9 cellular contexts compared by ENCODE assay signal in genomic region chr7:157431951-157432540, GRCh38.
DNase-seq lines count a peak whose midpoint lies in the region; ATAC-seq, FAIRE-seq and TF ChIP-seq lines count a peak whose summit lies in the region.
"Had no signal": no experiment of that assay in that cellular context is flagged by ENCODE, and none has a peak within 500 bp of the region (broad histone marks: within the 10 kb centered on the region; RNA-seq: fewer than 3 reads in every experiment).

No MANE protein-coding gene starts in this region.

- dilution Hi-C loops in keratinocyte (cut with MboI; ENCODE audit: extremely low pct_ligation_motif_present, low sequenced_read_pairs), result no loop called here

- CTCF ChIA-PET in activated B cell treated with CpG ODN at 0.5 μM for 24 hours (lab: Charles Lee), result interaction anchor here (0.7 kb wide), 1 partner anchor 19 kb away, joined by 3 read pairs; no protein-coding TSS in a partner anchor

- H4K20me1 ChIP-seq in keratinocyte (ENCODE audit: control insufficient read depth, extremely low read depth, insufficient read depth, low read length) (no peaks in the 10 kb centered on the region), smooth muscle cell (ENCODE audit: low read depth) (no peaks in the 10 kb centered on the region)

- H3K9me3 ChIP-seq in keratinocyte (ENCODE audit: control insufficient read depth, low read depth, low read length), result no peaks in the 10 kb centered on the region
- H3K9me3 ChIP-seq in smooth muscle cell (replicated peaks; ENCODE audit: low read depth), result no peaks in the 10 kb centered on the region

- no peak for ATAC-seq in activated T-cell treated with anti-CD3 and anti-CD28 coated beads, Interleukin-2, amount 50 U/mL, for 72 hours (replicated peaks in 1 of 2)
- ATAC-seq in activated B cell treated with CpG ODN at 0.5 μM for 24 hours (ENCODE audit: low read depth) (no peak), esophagus mucosa (no peak), GM21786 (IDR thresholded peaks at IDR 0.05; ENCODE audit: unreplicated experiment) (no peak)

- no peaks in the 10 kb centered on the region for H3K79me2 ChIP-seq in keratinocyte (ENCODE audit: control insufficient read depth, insufficient read depth, low read length)
- no peaks in the 10 kb centered on the region for H3K79me2 ChIP-seq in smooth muscle cell (ENCODE audit: low read depth)

- FAIRE-seq in keratinocyte (lab: Jason Lieb, UNC), result no peak

- H3F3A ChIP-seq in smooth muscle cell (ENCODE audit: low read depth), result no peaks in the 10 kb centered on the region

- H3K27me3 ChIP-seq in keratinocyte (ENCODE audit: control insufficient read depth, extremely low read depth, insufficient read depth, low read length), result no peaks in the 10 kb centered on the region
- H3K27me3 ChIP-seq in smooth muscle cell (ENCODE audit: low read depth), result no peaks in the 10 kb centered on the region

- no peaks in the 10 kb centered on the region for H3K9me1 ChIP-seq in keratinocyte (ENCODE audit: control insufficient read depth, extremely low read depth, insufficient read depth, low read length)

- H3K4me1 ChIP-seq in keratinocyte (ENCODE audit: control insufficient read depth, extremely low read depth, insufficient read depth, low read length) (peaks cover 6% of the 10 kb centered on the region), smooth muscle cell (ENCODE audit: low read depth) (no peaks in the 10 kb centered on the region)

- TF ChIP-seq CTCF in activated B cell treated with CpG ODN at 0.5 μM for 24 hours (IDR thresholded peaks at IDR 0.05) (no peak), keratinocyte (optimal IDR thresholded peaks at IDR 0.05 in 1 of 3, IDR thresholded peaks at IDR 0.05 in 1 of 3, conservative IDR thresholded peaks at IDR 0.05 in 1 of 3; ENCODE audit: extremely low read depth in 1 of 3, insufficient read depth in 2 of 3, low read length in 3 of 3) (no peak), smooth muscle cell (IDR thresholded peaks at IDR 0.05; ENCODE audit: borderline replicate concordance, insufficient read depth, poor library complexity, severe bottlenecking) (no peak)

- no peak overlapping the region for H3K27ac Mint-ChIP-seq in activated T-cell treated with anti-CD3 and anti-CD28 coated beads, Interleukin-2, amount 50 U/mL, for 72 hours
- H3K27ac Mint-ChIP-seq in activated B cell treated with CpG ODN at 0.5 μM for 24 hours, result no peak overlapping the region

- no peak overlapping the region for H3K27ac ChIP-seq in keratinocyte (ENCODE audit: control insufficient read depth, insufficient read depth, low read length)
- no peak overlapping the region for H3K27ac ChIP-seq in smooth muscle cell (ENCODE audit: low read depth)

- no peak for DNase-seq in activated T-cell treated with anti-CD3 and anti-CD28 coated beads, Interleukin-2, amount 50 U/mL, for 72 hours
- DNase-seq in activated T-cell treated with anti-CD3 and anti-CD28 coated beads for 4 hours (no peak), activated B cell treated with CpG ODN at 0.5 μM for 24 hours (no peak), keratinocyte (ENCODE audit: low read depth, low spot score) (no peak), smooth muscle cell (lab: John Stamatoyannopoulos, UW; ENCODE audit: unreplicated experiment) (no peak), hippocampal formation (lab: John Stamatoyannopoulos, UW) (no peak)
- DNase-seq: cerebellar nuclear complex had no signal

- H3K9ac ChIP-seq in keratinocyte (ENCODE audit: control insufficient read depth, extremely low read depth, insufficient read depth, low read length), result no peak overlapping the region
- H3K9ac ChIP-seq in smooth muscle cell (ENCODE audit: low read depth), result no peak overlapping the region

- WGBS in smooth muscle cell (ENCODE audit: low lambda C conversion rate), result 85% methylated on average over 22 of the region's 22 CpGs

- H3K36me3 Mint-ChIP-seq in activated T-cell treated with anti-CD3 and anti-CD28 coated beads, Interleukin-2, amount 50 U/mL, for 72 hours (ENCODE audit: insufficient read depth in 2 of 2), result no peaks in the 10 kb centered on the region
- H3K36me3 Mint-ChIP-seq in activated B cell treated with CpG ODN at 0.5 μM for 24 hours (ENCODE audit: low read depth), result no peaks in the 10 kb centered on the region

- no peaks in the 10 kb centered on the region for H3K9me3 Mint-ChIP-seq in activated T-cell treated with anti-CD3 and anti-CD28 coated beads, Interleukin-2, amount 50 U/mL, for 72 hours
- H3K9me3 Mint-ChIP-seq in activated B cell treated with CpG ODN at 0.5 μM for 24 hours, result no peaks in the 10 kb centered on the region

- no peak overlapping the region for H3K4me3 ChIP-seq in keratinocyte (ENCODE audit: control insufficient read depth in 2 of 3, extremely low read depth in 1 of 3, insufficient read depth in 2 of 3, low read depth in 1 of 3, low read length in 3 of 3)
- peak overlapping the region; percentile 50 for H3K4me3 ChIP-seq in smooth muscle cell

- peak overlapping the region; percentile 81 for H3K4me2 ChIP-seq in keratinocyte (ENCODE audit: control insufficient read depth, extremely low read depth, insufficient read depth, low read depth, low read length)
- peak overlapping the region; percentile 93 for H3K4me2 ChIP-seq in smooth muscle cell

- H3K36me3 ChIP-seq in keratinocyte (ENCODE audit: control insufficient read depth in 2 of 2, extremely low read depth in 1 of 2, insufficient read depth in 2 of 2, low read length in 2 of 2) (no peaks in the 10 kb centered on the region), smooth muscle cell (ENCODE audit: low read depth) (no peaks in the 10 kb centered on the region)

- no peaks in the 10 kb centered on the region for H3K27me3 Mint-ChIP-seq in activated T-cell treated with anti-CD3 and anti-CD28 coated beads, Interleukin-2, amount 50 U/mL, for 72 hours (ENCODE audit: low read depth)
- H3K27me3 Mint-ChIP-seq in activated B cell treated with CpG ODN at 0.5 μM for 24 hours, result no peaks in the 10 kb centered on the region

- H3K4me1 Mint-ChIP-seq in activated T-cell treated with anti-CD3 and anti-CD28 coated beads, Interleukin-2, amount 50 U/mL, for 72 hours (ENCODE audit: low read depth), result peaks cover 18% of the 10 kb centered on the region
- H3K4me1 Mint-ChIP-seq in activated B cell treated with CpG ODN at 0.5 μM for 24 hours, result peaks cover 15% of the 10 kb centered on the region

- intact Hi-C loops in activated B cell treated with CpG ODN at 0.5 μM for 24 hours (cut with micrococcal nuclease), result loop anchor here (5.0 kb wide), 1 partner anchor 975 kb away; no protein-coding TSS in a partner anchor

- H2AFZ ChIP-seq in keratinocyte (ENCODE audit: control insufficient read depth, low read length) (peak overlapping the region; percentile 61), smooth muscle cell (ENCODE audit: low read depth) (no peak overlapping the region)

- POLR2A ChIA-PET in activated B cell treated with CpG ODN at 0.5 μM for 24 hours (lab: Charles Lee), result no interaction called here

- peak overlapping the region; percentile 55 to 69 for H3K4me3 Mint-ChIP-seq in activated T-cell treated with anti-CD3 and anti-CD28 coated beads, Interleukin-2, amount 50 U/mL, for 72 hours
- peak overlapping the region; percentile 53 for H3K4me3 Mint-ChIP-seq in activated B cell treated with CpG ODN at 0.5 μM for 24 hours
